ENCODE assay signal across 8 cellular contexts in genomic region chr17:48907713-48908046, GRCh38. TPM values are rescaled to one million over a fixed set of nuclear protein-coding genes. Genes with fewer than 3 reads are reported as not detected.
DNase-seq lines count a peak whose midpoint lies in the region; ATAC-seq, FAIRE-seq and TF ChIP-seq lines count a peak whose summit lies in the region.

No MANE protein-coding gene starts in this region.

- H3K4me2 ChIP-seq in astrocyte (ENCODE audit: low read length) = peak overlapping the region; percentile 94

- no peaks in the 10 kb centered on the region for H3K27me3 ChIP-seq in astrocyte (ENCODE audit: insufficient read depth, low read length)
- no peaks in the 10 kb centered on the region for H3K27me3 ChIP-seq in subcutaneous abdominal adipose tissue (ENCODE audit: control insufficient read depth in 5 of 5, insufficient read depth in 4 of 5, low read length in 5 of 5)

- peak overlapping the region; percentile 88 for H2AFZ ChIP-seq in astrocyte (ENCODE audit: low read depth, low read length)

- H3K4me3 ChIP-seq in astrocyte (ENCODE audit: insufficient read depth, low read depth, low read length) (peak overlapping the region; percentile 93), kidney (ENCODE audit: low read length in 2 of 2) (peak overlapping the region; percentile 88 to 91), subcutaneous abdominal adipose tissue (ENCODE audit: low read depth in 1 of 5, low read length in 5 of 5) (peak overlapping the region; percentile 72 to 92 (median 82))

- H3K4me1 Mint-ChIP-seq in astrocyte (ENCODE audit: low read depth, unreplicated experiment) = peaks cover 29% of the 10 kb centered on the region

- H3K4me1 ChIP-seq in astrocyte (ENCODE audit: insufficient read depth, low read length) (peaks cover 33% of the 10 kb centered on the region), kidney (ENCODE audit: control insufficient read depth in 1 of 2, insufficient read depth in 1 of 2, low read depth in 1 of 2, low read length in 2 of 2) (peaks cover 16 to 23% of the 10 kb centered on the region in 2 donors), subcutaneous abdominal adipose tissue (ENCODE audit: control insufficient read depth in 5 of 5, insufficient read depth in 5 of 5, low read length in 5 of 5) (peaks cover 3 to 32% (median 26%) of the 10 kb centered on the region in 5 donors)

- no peak for FAIRE-seq in astrocyte (lab: Jason Lieb, UNC)
- no peak for FAIRE-seq in kidney (lab: Jason Lieb, UNC)

- TF ChIP-seq CTCF in astrocyte (IDR thresholded peaks at IDR 0.05; ENCODE audit: insufficient read depth, low read depth, low read length) (no peak), kidney (IDR thresholded peaks at IDR 0.05; ENCODE audit: borderline replicate concordance, extremely low read depth, insufficient read depth) (no peak)

- ATAC-seq in HG02623 (IDR thresholded peaks at IDR 0.05; ENCODE audit: unreplicated experiment) (no peak), HG03439 (IDR thresholded peaks at IDR 0.05; ENCODE audit: unreplicated experiment) (no peak)

- peak overlapping the region; percentile 97 for H3K4me3 Mint-ChIP-seq in astrocyte (ENCODE audit: unreplicated experiment)

- H3K36me3 Mint-ChIP-seq in astrocyte (ENCODE audit: low read depth, unreplicated experiment) = peaks cover 6% of the 10 kb centered on the region

- H3K9me3 Mint-ChIP-seq in astrocyte (ENCODE audit: unreplicated experiment) = no peaks in the 10 kb centered on the region

- no peaks in the 10 kb centered on the region for H3K27me3 Mint-ChIP-seq in astrocyte (ENCODE audit: low read depth, unreplicated experiment)

- peak overlapping the region; percentile 100 for H3K27ac Mint-ChIP-seq in astrocyte (ENCODE audit: unreplicated experiment)

- H3K36me3 ChIP-seq in astrocyte (ENCODE audit: insufficient read depth, low read length) (peaks cover 5% of the 10 kb centered on the region), kidney (ENCODE audit: control insufficient read depth in 1 of 2, insufficient read depth in 2 of 2, low read length in 2 of 2) (peaks cover 0 to 7% of the 10 kb centered on the region in 2 donors), subcutaneous abdominal adipose tissue (ENCODE audit: control insufficient read depth in 5 of 5, insufficient read depth in 5 of 5, low read length in 5 of 5) (peaks cover 8 to 19% (median 13%) of the 10 kb centered on the region in 5 donors)

- peak overlapping the region; percentile 91 for H3K27ac ChIP-seq in astrocyte (ENCODE audit: low read depth, low read length)
- H3K27ac ChIP-seq in kidney (ENCODE audit: low read depth in 2 of 2, low read length in 2 of 2) = peak overlapping the region; percentile 64 to 77
- peak overlapping the region; percentile 75 for H3K27ac ChIP-seq in subcutaneous abdominal adipose tissue (ENCODE audit: low read depth, low read length)

- H3K9ac ChIP-seq in astrocyte (ENCODE audit: low read length) = peak overlapping the region; percentile 92
- peak overlapping the region; percentile 9 to 84 for H3K9ac ChIP-seq in kidney (ENCODE audit: low read length in 2 of 2)
- peak overlapping the region in 4 of 5 donors; percentile 68 to 78 (median 74) for H3K9ac ChIP-seq in subcutaneous abdominal adipose tissue (ENCODE audit: low read length in 5 of 5)

- intact Hi-C loops in kidney (cut with DNase I) = no loop called here
- intact Hi-C loops in posterior vena cava (cut with DNase I) = loop anchor here in 1 of 2 donors (10.0 kb wide), 1 partner anchor 127 kb away; no protein-coding TSS in a partner anchor

- H3K79me2 ChIP-seq in astrocyte (ENCODE audit: insufficient read depth, low read length) = peaks cover 42% of the 10 kb centered on the region

- H3K9me3 ChIP-seq in astrocyte (ENCODE audit: insufficient read depth, low read depth, low read length) (no peaks in the 10 kb centered on the region), kidney (ENCODE audit: control insufficient read depth in 1 of 2, low read length in 2 of 2) (no peaks in the 10 kb centered on the region), subcutaneous abdominal adipose tissue (ENCODE audit: control insufficient read depth in 5 of 5, low read length in 5 of 5) (no peaks in the 10 kb centered on the region)

- DNase-seq in GF-D8 (lab: John Stamatoyannopoulos, UW) = peak; percentile 39
- DNase-seq in LHCN-M2 (ENCODE audit: low read depth) = peak; percentile 53
- DNase-seq in astrocyte (ENCODE audit: low read depth) = peak; percentile 53
- DNase-seq in kidney = no peak
- no peak for DNase-seq in posterior vena cava (ENCODE audit: low spot score)

- peaks cover 35% of the 10 kb centered on the region for H4K20me1 ChIP-seq in astrocyte (ENCODE audit: insufficient read depth, low read length)

RNA-seq across cellular contexts. Expression of gene UBE2Z, which starts 0.5 kb away (rescaled TPM):
- 108 and 111 TPM in 2 replicates for total RNA-seq in LHCN-M2 (2014; rRNA removed)
- polyA plus RNA-seq in LHCN-M2 (2012) = 99.3 TPM
- 102 and 103 TPM in 2 replicates for total RNA-seq in astrocyte
- 86.7 TPM for total RNA-seq in kidney
- 47.5 TPM for polyA plus RNA-seq in kidney (ENCODE audit: insufficient read depth, low read depth, low replicate concordance)
- total RNA-seq in posterior vena cava = 10 to 100 TPM; 53.3 to 60.2 TPM

RNA-seq across cellular contexts. Expression of gene ATP5MC1, which starts 15.1 kb away (rescaled TPM):
- total RNA-seq in LHCN-M2 (2014; rRNA removed) (193 and 197 TPM in 2 replicates), astrocyte (52.0 and 55.8 TPM in 2 replicates), kidney (71.2 TPM), posterior vena cava (10 to 100 TPM; 53.5 to 60.9 TPM)
- polyA plus RNA-seq in LHCN-M2 (2012) = 316 TPM
- polyA plus RNA-seq in kidney (ENCODE audit: insufficient read depth, low read depth, low replicate concordance) = 845 TPM

RNA-seq across cellular contexts. Expression of gene SNF8, which starts 37.0 kb away (rescaled TPM):
- total RNA-seq in LHCN-M2 (2014; rRNA removed) (135 and 146 TPM in 2 replicates), astrocyte (162 and 168 TPM in 2 replicates), kidney (110 TPM), posterior vena cava (10 to 100 TPM; 71.3 to 80.3 TPM)
- 270 TPM for polyA plus RNA-seq in LHCN-M2 (2012)
- 203 TPM for polyA plus RNA-seq in kidney (ENCODE audit: insufficient read depth, low read depth, low replicate concordance)

Comparison
In these comparisons a context has a peak if more than half of its experiments do, and no peak if none do; other contexts are left out.
1. DNase-seq: peak in GF-D8 (single experiment), LHCN-M2 (single experiment) and astrocyte (single experiment); none in kidney (single experiment) and posterior vena cava (single experiment).
2. Peak in every context shown above with its lines, with median percentiles within 50 percentile points of each other: H3K27ac ChIP-seq, H3K4me3 ChIP-seq and H3K9ac ChIP-seq.